In the genomic region with DNA sequence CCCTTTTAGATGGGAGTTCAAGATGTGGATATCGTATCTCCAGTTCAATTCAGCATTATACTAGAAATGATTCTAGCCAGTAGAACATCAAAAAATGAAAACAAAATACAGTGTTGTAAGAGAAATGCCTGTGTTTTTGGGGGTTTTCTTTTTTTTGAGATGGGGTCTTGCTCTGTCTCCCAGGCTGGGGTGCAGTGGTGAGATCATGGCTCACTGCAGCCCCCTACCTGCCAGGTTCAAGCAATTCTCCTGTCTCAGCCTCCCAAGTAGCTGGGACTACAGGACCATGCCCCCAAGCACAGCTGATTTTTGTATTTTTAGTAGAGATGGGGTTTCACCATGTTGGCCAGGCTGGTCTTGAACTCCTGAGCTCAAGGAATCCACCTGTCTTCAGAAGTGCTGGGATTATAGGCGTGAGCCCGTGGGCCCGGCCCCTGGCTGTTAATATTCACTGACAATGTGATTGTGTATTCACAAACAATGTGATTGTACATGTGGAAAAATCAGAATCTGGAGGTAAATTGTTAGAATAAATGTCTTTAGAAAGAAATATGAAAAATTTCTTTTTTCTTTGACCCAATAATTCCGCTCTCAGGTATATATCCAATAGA, we compare ENCODE assay signal across 9 cellular contexts. TPM values are rescaled to one million over a fixed set of nuclear protein-coding genes. Genes with fewer than 3 reads are reported as not detected.
A peak's percentile ranks its signal among the peaks of the same experiment; 100 is the strongest.
DNase-seq lines count a peak whose midpoint lies in the region; ATAC-seq, FAIRE-seq and TF ChIP-seq lines count a peak whose summit lies in the region.
"Had no signal": no experiment of that assay in that cellular context is flagged by ENCODE, and none has a peak within 500 bp of the region (broad histone marks: within the 10 kb centered on the region; RNA-seq: fewer than 3 reads in every experiment).

No MANE protein-coding gene starts in this region.

- no peaks in the 10 kb centered on the region for H3K27me3 Mint-ChIP-seq in MCF 10A (ENCODE audit: insufficient read depth, unreplicated experiment)

- H4K20me1 ChIP-seq in mammary epithelial cell (ENCODE audit: insufficient read depth, low read length) (no peaks in the 10 kb centered on the region), PC-3 (ENCODE audit: low read length) (0 out of 2 replicates have a peak, but pooled peaks cover 6% of the 10 kb centered on the region), endothelial cell of umbilical vein (replicated peaks; ENCODE audit: control insufficient read depth, extremely low read depth, insufficient read depth, low read length) (peaks cover 9% of the 10 kb centered on the region)

- CTCF ChIA-PET in MCF 10A (lab: Yijun Ruan, JAX), result interaction anchor here (0.6 to 3.0 kb wide), 11 partner anchors 17 to 606 kb away, joined by 3 to 10 read pairs (median 4); no protein-coding TSS in a partner anchor
- CTCF ChIA-PET in mammary epithelial cell (lab: Charles Lee; ENCODE audit: low non-redundant PET), result interaction anchor here (0.5 kb wide), 1 partner anchor 220 kb away, joined by 4 read pairs; no protein-coding TSS in a partner anchor
- CTCF ChIA-PET in PC-3 (lab: Charles Lee), result interaction anchor here (0.6 kb wide), 2 partner anchors 193 to 194 kb away, joined by 3 to 6 read pairs; no protein-coding TSS in a partner anchor
- CTCF ChIA-PET in endothelial cell of umbilical vein (lab: Charles Lee), result interaction anchor here (0.7 to 1.4 kb wide), 11 partner anchors 10 to 246 kb away, joined by 3 to 5 read pairs (median 3); a partner anchor contains a TSS

- H3K9ac ChIP-seq in mammary epithelial cell (ENCODE audit: insufficient read depth, low read length), result no peak overlapping the region
- no peak overlapping the region for H3K9ac ChIP-seq in PC-3 (ENCODE audit: low read length)
- no peak overlapping the region for H3K9ac ChIP-seq in endothelial cell of umbilical vein (replicated peaks; ENCODE audit: extremely low read depth, insufficient read depth, low read length)

- H3K27ac ChIP-seq in mammary epithelial cell (ENCODE audit: insufficient read depth, low read depth, low read length) (no peak overlapping the region), PC-3 (ENCODE audit: low read length) (no peak overlapping the region), endothelial cell of umbilical vein (ENCODE audit: insufficient read depth, low read depth, low read length) (no peak overlapping the region)

- H3K79me2 ChIP-seq in mammary epithelial cell (ENCODE audit: insufficient read depth, low read length) (peaks cover 89% of the 10 kb centered on the region), PC-3 (ENCODE audit: low read length) (peaks cover 43% of the 10 kb centered on the region), endothelial cell of umbilical vein (ENCODE audit: control insufficient read depth, insufficient read depth, low read length) (peaks cover 74% of the 10 kb centered on the region)

- H3K9me3 ChIP-seq in mammary epithelial cell (replicated peaks; ENCODE audit: insufficient read depth, low read length) (no peaks in the 10 kb centered on the region), PC-3 (ENCODE audit: low read length) (no peaks in the 10 kb centered on the region), endothelial cell of umbilical vein (replicated peaks; ENCODE audit: control insufficient read depth, insufficient read depth, low read length) (no peaks in the 10 kb centered on the region)

- no peaks in the 10 kb centered on the region for H3F3A ChIP-seq in PC-3 (ENCODE audit: low read length, unreplicated experiment)

- intact Hi-C loops in MCF 10A (cut with micrococcal nuclease), result loop anchor here (5.0 kb wide), 1 partner anchor 61 kb away; a partner anchor contains a TSS
- intact Hi-C loops in mammary epithelial cell (cut with micrococcal nuclease), result loop anchor here (2.0 to 5.0 kb wide), 2 partner anchors 56 to 334 kb away; no protein-coding TSS in a partner anchor
- intact Hi-C loops in PC-3 (cut with micrococcal nuclease), result no loop called here
- intact Hi-C loops in endothelial cell of umbilical vein (cut with micrococcal nuclease), result loop anchor here (10.0 kb wide), 1 partner anchor 158 kb away; a partner anchor contains a TSS

- no peak for ATAC-seq in PC-3
- no peak for ATAC-seq in HG02884 (IDR thresholded peaks at IDR 0.05; ENCODE audit: unreplicated experiment)

- 100% methylated on average over 5 of the region's 5 CpGs for WGBS in mammary epithelial cell (ENCODE audit: low coverage, missing lambda C conversion rate)

- no peak overlapping the region for H3K4me3 Mint-ChIP-seq in MCF 10A (ENCODE audit: unreplicated experiment)

- no peaks in the 10 kb centered on the region for H3K9me2 ChIP-seq in PC-3 (replicated peaks; ENCODE audit: low read length)

- H2AFZ ChIP-seq in mammary epithelial cell (ENCODE audit: low read depth, low read length) (no peak overlapping the region), PC-3 (ENCODE audit: low read length) (no peak overlapping the region), endothelial cell of umbilical vein (ENCODE audit: low read depth, low read length) (no peak overlapping the region)

- dilution Hi-C loops in mammary epithelial cell (cut with HindIII; ENCODE audit: low sequenced_read_pairs), result no loop called here
- dilution Hi-C loops in endothelial cell of umbilical vein (cut with MboI; ENCODE audit: extremely low pct_ligation_motif_present, low sequenced_read_pairs), result no loop called here

- H3K27me3 ChIP-seq in mammary epithelial cell (ENCODE audit: insufficient read depth, low read length) (no peaks in the 10 kb centered on the region), PC-3 (ENCODE audit: low read length) (no peaks in the 10 kb centered on the region), endothelial cell of umbilical vein (ENCODE audit: control insufficient read depth in 2 of 2, insufficient read depth in 2 of 2, low read length in 2 of 2) (no peaks in the 10 kb centered on the region)

- no peak overlapping the region for H3K4me2 ChIP-seq in mammary epithelial cell (ENCODE audit: insufficient read depth, low read depth, low read length)
- no peak overlapping the region for H3K4me2 ChIP-seq in PC-3 (ENCODE audit: low read length)
- H3K4me2 ChIP-seq in endothelial cell of umbilical vein (ENCODE audit: insufficient read depth, low read length), result no peak overlapping the region

- H3K4me1 ChIP-seq in mammary epithelial cell (ENCODE audit: insufficient read depth, low read length) (no peaks in the 10 kb centered on the region), PC-3 (ENCODE audit: insufficient read depth, low read length) (no peaks in the 10 kb centered on the region), endothelial cell of umbilical vein (ENCODE audit: control insufficient read depth, extremely low read depth, insufficient read depth, low read length) (no peaks in the 10 kb centered on the region)

- TF ChIP-seq CTCF in MCF 10A (IDR thresholded peaks at IDR 0.05; ENCODE audit: unreplicated experiment) (peak; percentile 38), mammary epithelial cell (conservative IDR thresholded peaks at IDR 0.05 in 1 of 2, IDR thresholded peaks at IDR 0.05 in 1 of 2; ENCODE audit: extremely low read depth in 1 of 2, insufficient read depth in 1 of 2, low read depth in 1 of 2, low read length in 2 of 2) (peak in 1 of 2 donors; percentile 49), PC-3 (conservative IDR thresholded peaks at IDR 0.05; ENCODE audit: low read depth, low read length) (peak; percentile 59), endothelial cell of umbilical vein (IDR thresholded peaks at IDR 0.05; ENCODE audit: extremely low read depth in 1 of 2, insufficient read depth in 1 of 2, low read depth in 1 of 2, low read length in 2 of 2) (peak; percentile 13 to 38)

- POLR2A ChIA-PET in MCF 10A (lab: Yijun Ruan, JAX) (interaction anchor here (1.7 kb wide), 1 partner anchor 157 kb away, joined by 4 read pairs; a partner anchor contains a TSS), PC-3 (lab: Charles Lee; ENCODE audit: unreplicated experiment) (no interaction called here), endothelial cell of umbilical vein (lab: Charles Lee) (no interaction called here)

- H3K4me3 ChIP-seq in mammary epithelial cell (replicated peaks in 1 of 3; ENCODE audit: insufficient read depth in 1 of 3, low read depth in 2 of 3, low read length in 3 of 3) (no peak overlapping the region), PC-3 (ENCODE audit: low read length) (no peak overlapping the region), endothelial cell of umbilical vein (replicated peaks in 1 of 3; ENCODE audit: insufficient read depth in 1 of 3, low read depth in 1 of 3, low read length in 3 of 3) (no peak overlapping the region)

- peak overlapping the region; percentile 19 for H3K27ac Mint-ChIP-seq in MCF 10A (ENCODE audit: low read depth, unreplicated experiment)

- peaks cover 17% of the 10 kb centered on the region for H3K36me3 Mint-ChIP-seq in MCF 10A (ENCODE audit: insufficient read depth, unreplicated experiment)

- no peak for TF ChIP-seq POLR2A in endothelial cell of umbilical vein (IDR thresholded peaks at IDR 0.05; ENCODE audit: low read depth, low read length)

- DNase-seq in MCF 10A (ENCODE audit: unreplicated experiment), result peak; percentile 8
- no peak for DNase-seq in mammary epithelial cell
- no peak for DNase-seq in PC-3
- DNase-seq in endothelial cell of umbilical vein (ENCODE audit: low read depth, low spot score), result no peak
- DNase-seq in stimulated activated CD4-positive, alpha-beta T cell treated with anti-CD3 and anti-CD28 coated beads, Interleukin-2, amount 100 ng/mL, for 4 hours (ENCODE audit: low read depth), result peak; percentile 10
- DNase-seq in MV-4-11 (lab: John Stamatoyannopoulos, UW), result no peak
- DNase-seq in NCI-H1694 (lab: John Stamatoyannopoulos, UW), result no peak
- DNase-seq: DMS79 treated with DMSO at 0.1 percent for 48 hours had no signal

- H3K9me1 ChIP-seq in endothelial cell of umbilical vein (replicated peaks; ENCODE audit: control insufficient read depth, extremely low read depth, insufficient read depth, low read length), result no peaks in the 10 kb centered on the region

- in situ Hi-C loops in mammary epithelial cell (cut with MboI; ENCODE audit: low sequenced_read_pairs in 2 of 2), result no loop called here

- BruUV-seq in MCF 10A (replicated peaks; lab: Mats Ljungman, UMichigan) (no TSS peak), mammary epithelial cell (replicated peaks; lab: Mats Ljungman, UMichigan) (no TSS peak), PC-3 (replicated peaks; lab: Mats Ljungman, UMichigan) (no TSS peak), endothelial cell of umbilical vein (replicated peaks; lab: Mats Ljungman, UMichigan) (no TSS peak)

- H3K36me3 ChIP-seq in mammary epithelial cell (ENCODE audit: insufficient read depth, low read length) (peaks cover 3% of the 10 kb centered on the region), PC-3 (ENCODE audit: low read depth, low read length) (0 out of 2 replicates have a peak, but pooled peaks cover 4% of the 10 kb centered on the region), endothelial cell of umbilical vein (ENCODE audit: control insufficient read depth in 2 of 2, extremely low read depth in 1 of 2, insufficient read depth in 2 of 2, low read length in 2 of 2) (no peaks in the 10 kb centered on the region)

- H3K4me1 Mint-ChIP-seq in MCF 10A (ENCODE audit: insufficient read depth, unreplicated experiment), result no peaks in the 10 kb centered on the region

- FAIRE-seq in endothelial cell of umbilical vein (lab: Jason Lieb, UNC), result no peak

- H3K9me3 Mint-ChIP-seq in MCF 10A (ENCODE audit: unreplicated experiment), result no peaks in the 10 kb centered on the region

RNA-seq across cellular contexts. Expression of a gene that starts 59.0 kb away (rescaled TPM):
- total RNA-seq in MCF 10A (2022), result 234 and 235 TPM in 2 replicates
- total RNA-seq in mammary epithelial cell, result 100 to 1,000 TPM in 1 of 2 donors, 10 to 100 TPM in 1; 51.0 to 178 TPM
- polyA plus RNA-seq in mammary epithelial cell, result 35.4 TPM
- polyA minus RNA-seq in mammary epithelial cell, result 114 TPM
- total RNA-seq in PC-3 (2014; rRNA removed), result 63.0 and 75.0 TPM in 2 replicates
- 137 and 144 TPM in 2 replicates for total RNA-seq in endothelial cell of umbilical vein
- polyA plus RNA-seq in endothelial cell of umbilical vein, result 22.0 and 25.1 TPM in 2 replicates
- polyA plus RNA-seq in endothelial cell of umbilical vein (2011; cell fraction: cytosol; rRNA removed), result 26.6 and 28.5 TPM in 2 replicates
- polyA plus RNA-seq in endothelial cell of umbilical vein (2011; cell fraction: nucleus; rRNA removed), result 90.0 and 91.0 TPM in 2 replicates
- 58.7 and 59.6 TPM in 2 replicates for polyA plus RNA-seq in endothelial cell of umbilical vein (2012)
- polyA minus RNA-seq in endothelial cell of umbilical vein, result 137 and 150 TPM in 2 replicates
- 76.8 TPM for polyA minus RNA-seq in endothelial cell of umbilical vein (2011; cell fraction: cytosol; rRNA and poly(A)+ RNA removed)
- polyA minus RNA-seq in endothelial cell of umbilical vein (2011; cell fraction: nucleus; rRNA and poly(A)+ RNA removed), result 124 and 169 TPM in 2 replicates

Comparison
In these comparisons a context has a peak if more than half of its experiments do, and no peak if none do; other contexts are left out.
1. DNase-seq: peak in MCF 10A (single experiment) and stimulated activated CD4-positive, alpha-beta T cell treated with anti-CD3 and anti-CD28 coated beads, Interleukin-2, amount 100 ng/mL, for 4 hours (single experiment); none in mammary epithelial cell (single experiment), PC-3 (single experiment), endothelial cell of umbilical vein (single experiment), MV-4-11 (single experiment) and NCI-H1694 (single experiment).